ENCODE assay signal across 10 cellular contexts in the genomic region with DNA sequence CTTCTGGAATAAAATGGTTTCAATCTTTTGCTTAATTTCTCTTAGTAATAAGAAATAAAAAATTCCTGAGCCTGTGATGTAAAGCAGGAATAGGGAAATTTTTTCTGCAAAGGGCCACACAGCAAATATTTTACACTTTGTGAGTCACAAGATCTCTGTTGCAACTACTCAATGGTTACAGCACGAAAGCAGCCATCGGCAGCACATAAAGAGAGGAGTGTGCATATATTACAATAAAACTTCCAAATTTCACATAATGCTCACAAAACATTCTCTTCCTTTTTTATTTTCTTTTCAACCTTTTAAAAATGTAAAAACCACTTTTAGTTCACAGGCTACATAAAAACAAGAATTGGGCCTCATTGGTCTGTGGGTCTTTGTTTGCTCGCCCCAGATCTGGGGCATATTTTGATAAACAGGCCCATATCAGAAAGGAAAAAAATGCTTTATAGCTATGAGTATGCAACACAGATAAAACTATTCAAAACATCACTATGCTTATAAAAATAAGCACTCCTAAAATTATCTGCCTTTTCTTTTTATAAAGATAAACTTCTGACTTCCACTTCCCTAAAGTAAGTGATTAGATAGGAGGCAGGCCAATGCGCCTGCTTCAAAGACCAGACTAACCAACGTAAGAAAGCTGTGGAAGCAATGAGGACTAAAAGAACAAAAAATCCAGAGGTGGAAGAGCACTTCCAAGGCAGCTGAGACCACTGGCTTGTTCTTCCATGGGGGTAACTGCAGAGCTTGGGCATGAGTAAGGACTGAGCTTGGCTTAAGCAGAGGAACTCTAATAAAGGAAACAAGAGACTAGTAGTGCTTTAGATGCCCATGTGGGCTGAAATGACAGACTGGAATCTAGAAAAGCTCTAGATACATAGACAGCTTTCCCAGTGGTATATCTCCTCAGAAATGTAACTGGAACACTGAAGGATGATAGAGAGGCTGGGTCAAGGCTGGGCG. TPM values are rescaled to one million over a fixed set of nuclear protein-coding genes. Genes with fewer than 3 reads are reported as not detected.
DNase-seq lines count a peak whose midpoint lies in the region; ATAC-seq, FAIRE-seq and TF ChIP-seq lines count a peak whose summit lies in the region.
"Had no signal": no experiment of that assay in that cellular context is flagged by ENCODE, and none has a peak within 500 bp of the region (broad histone marks: within the 10 kb centered on the region; RNA-seq: fewer than 3 reads in every experiment).

No MANE protein-coding gene starts in this region.

- H3K27ac ChIP-seq in liver (ENCODE audit: low read depth in 1 of 2, low read length in 2 of 2) (no peak overlapping the region), HepG2 (ENCODE audit: extremely low read length, insufficient read depth, low read length) (no peak overlapping the region)

- no peaks in the 10 kb centered on the region for H4K20me1 ChIP-seq in HepG2 (ENCODE audit: insufficient read depth, low read length)

- BruUV-seq in HepG2 (replicated peaks; lab: Mats Ljungman, UMichigan) = no TSS peak

- H3K79me2 ChIP-seq in HepG2 (ENCODE audit: insufficient read depth, low read length) = peaks cover 26% of the 10 kb centered on the region

- no peak overlapping the region for H3K9ac ChIP-seq in liver (ENCODE audit: low read depth in 1 of 2, low read length in 2 of 2)
- H3K9ac ChIP-seq in HepG2 (ENCODE audit: insufficient read depth, low read depth, low read length) = no peak overlapping the region

- no peak for FAIRE-seq in HepG2 (lab: Jason Lieb, UNC)

- H3K4me2 ChIP-seq in HepG2 (ENCODE audit: low read depth, low read length) = no peak overlapping the region

- H3K27me3 ChIP-seq in liver (ENCODE audit: control insufficient read depth in 4 of 4, insufficient read depth in 4 of 4, low read length in 3 of 4) (no peaks in the 10 kb centered on the region), HepG2 (ENCODE audit: control insufficient read depth in 1 of 2, insufficient read depth in 2 of 2, low read length in 2 of 2) (no peaks in the 10 kb centered on the region)

- intact Hi-C loops in HepG2 (cut with micrococcal nuclease; ENCODE audit: unreplicated experiment) = no loop called here

- TF ChIP-seq EP300 in HepG2 (IDR thresholded peaks at IDR 0.05; ENCODE audit: low read depth in 2 of 2, low read length in 2 of 2) = no peak
- no peak for TF ChIP-seq EP300 in HepG2 (CRISPR knock-in tag; IDR thresholded peaks at IDR 0.05; ENCODE audit: borderline replicate concordance)

- ATAC-seq in HepG2 = no peak
- peak; percentile 86 for ATAC-seq in SK-N-SH treated with all-trans-retinoic acid at 6 μM for 48 hours

- H3K9me3 Mint-ChIP-seq in glutamatergic neuron (ENCODE audit: unreplicated experiment) = no peaks in the 10 kb centered on the region

- WGBS in liver = 79% methylated on average over 6 of the region's 6 CpGs
- WGBS in HepG2 (ENCODE audit: low lambda C conversion rate) = 92% methylated on average over 6 of the region's 6 CpGs

- H3K9me3 ChIP-seq in liver (ENCODE audit: control insufficient read depth in 4 of 4, low read length in 3 of 4) (no peaks in the 10 kb centered on the region), HepG2 (ENCODE audit: low read length) (no peaks in the 10 kb centered on the region)

- H3K4me3 Mint-ChIP-seq in glutamatergic neuron (ENCODE audit: unreplicated experiment) = no peak overlapping the region
- H3K4me3 Mint-ChIP-seq: neural crest cell had no signal

- TF ChIP-seq CTCF in liver (IDR thresholded peaks at IDR 0.05; ENCODE audit: low read depth, low read length, missing input control) (no peak), HepG2 (CRISPR knock-in tag; IDR thresholded peaks at IDR 0.05) (no peak), glutamatergic neuron (IDR thresholded peaks at IDR 0.05; ENCODE audit: partially characterized antibody, unreplicated experiment) (no peak)

- TF ChIP-seq RAD21 in liver (IDR thresholded peaks at IDR 0.05) (no peak), HepG2 (CRISPR knock-in tag; IDR thresholded peaks at IDR 0.05) (no peak)

- H3K36me3 ChIP-seq in liver (ENCODE audit: control insufficient read depth in 4 of 4, insufficient read depth in 3 of 4, low read depth in 1 of 4, low read length in 3 of 4) = peaks cover 0 to 2% (median 0%) of the 10 kb centered on the region in 4 donors
- no peaks in the 10 kb centered on the region for H3K36me3 ChIP-seq in HepG2 (replicated peaks in 1 of 2; ENCODE audit: control insufficient read depth in 1 of 2, insufficient read depth in 2 of 2, low read length in 2 of 2)

- no peak overlapping the region for H2AFZ ChIP-seq in HepG2 (ENCODE audit: low read length)

- in situ Hi-C loops in HepG2 (cut with HindIII; ENCODE audit: extremely low pct_ligation_motif_present, low pct_unique_long_range_greater_than_20kb) = no loop called here

- H3K36me3 Mint-ChIP-seq in glutamatergic neuron (ENCODE audit: unreplicated experiment) = peaks cover 4% of the 10 kb centered on the region

- H3K27me3 Mint-ChIP-seq in glutamatergic neuron (ENCODE audit: unreplicated experiment) = peaks cover 2% of the 10 kb centered on the region

- H3K4me1 ChIP-seq in liver (ENCODE audit: control insufficient read depth in 4 of 4, insufficient read depth in 4 of 4, low read length in 3 of 4) (peaks cover 0 to 3% (median 0%) of the 10 kb centered on the region in 4 donors), HepG2 (ENCODE audit: insufficient read depth, low read length) (peaks cover 22% of the 10 kb centered on the region)

- no peak for TF ChIP-seq POLR2A in HepG2 (IDR thresholded peaks at IDR 0.05; ENCODE audit: insufficient read depth in 1 of 2, low read depth in 2 of 2, low read length in 2 of 2)

- H3K4me1 Mint-ChIP-seq in glutamatergic neuron (ENCODE audit: low read depth, unreplicated experiment) = peaks cover 3% of the 10 kb centered on the region

- H3K4me3 ChIP-seq in liver (ENCODE audit: low read depth in 1 of 3, low read length in 3 of 3) = no peak overlapping the region
- no peak overlapping the region for H3K4me3 ChIP-seq in HepG2 (replicated peaks in 1 of 3; ENCODE audit: insufficient read depth in 1 of 3, low read depth in 2 of 3, low read length in 3 of 3)

- POLR2A ChIA-PET in HepG2 (lab: Yijun Ruan, JAX) = interaction anchor here (1.2 kb wide), 1 partner anchor 27 kb away, joined by 4 read pairs; the partner anchor contains the start of gene MYCBP2

- DNase-seq in HepG2 (ENCODE audit: low spot score) (no peak), glomerular visceral epithelial cell (ENCODE audit: extremely low spot score) (peak; percentile 15), SW480 (ENCODE audit: low spot score) (no peak), DMS 273 (lab: John Stamatoyannopoulos, UW; ENCODE audit: unreplicated experiment) (no peak), glutamatergic neuron (no peak), COR-L47 (lab: John Stamatoyannopoulos, UW) (no peak)
- DNase-seq: activated gamma-delta T cell had no signal

- no peak overlapping the region for H3K27ac Mint-ChIP-seq in glutamatergic neuron (ENCODE audit: unreplicated experiment)

- CTCF ChIA-PET in HepG2 (lab: Yijun Ruan, JAX; ENCODE audit: low intra/inter-chr PET ratio, low total read pairs) = no interaction called here

TF ChIP-seq in liver, 16 proteins besides CTCF, POLR2A, EP300 and RAD21:
- TF ChIP-seq HNF4G (IDR thresholded peaks at IDR 0.05) (no peak), YY1 (IDR thresholded peaks at IDR 0.05) (peak; percentile 18)

TF ChIP-seq in HepG2, 621 proteins besides CTCF, POLR2A, EP300 and RAD21 (continues in another document):
- TF ChIP-seq TEAD3 (CRISPR knock-in tag; optimal IDR thresholded peaks at IDR 0.05; ENCODE audit: borderline replicate concordance) (no peak), ZNF563 (CRISPR knock-in tag; IDR thresholded peaks at IDR 0.05) (no peak), HNRNPK (IDR thresholded peaks at IDR 0.05; ENCODE audit: low read depth, low read length, poor library complexity, severe bottlenecking) (no peak), ZNF256 (CRISPR knock-in tag; conservative IDR thresholded peaks at IDR 0.05) (no peak), YEATS4 (CRISPR knock-in tag; IDR thresholded peaks at IDR 0.05; ENCODE audit: borderline replicate concordance) (no peak)

TF ChIP-seq in SK-N-SH treated with all-trans-retinoic acid at 6 μM for 48 hours, 23 proteins besides CTCF, POLR2A, EP300 and RAD21 (continues in another document):
- TF ChIP-seq OSR1 (CRISPR knock-in tag; IDR thresholded peaks at IDR 0.05) = no peak
- TF ChIP-seq CSDC2 (CRISPR knock-in tag; IDR thresholded peaks at IDR 0.05) = no peak
- TF ChIP-seq ZNF70 (CRISPR knock-in tag; IDR thresholded peaks at IDR 0.05) = no peak
- no peak for TF ChIP-seq ISL1 (CRISPR knock-in tag; IDR thresholded peaks at IDR 0.05)
- TF ChIP-seq ZNF565 (CRISPR knock-in tag; conservative IDR thresholded peaks at IDR 0.05; ENCODE audit: low read depth) = no peak
- no peak for TF ChIP-seq RARB (CRISPR knock-in tag; IDR thresholded peaks at IDR 0.05)
- TF ChIP-seq ESRRG (CRISPR knock-in tag; IDR thresholded peaks at IDR 0.05) = no peak
- TF ChIP-seq ARNTL (CRISPR knock-in tag; IDR thresholded peaks at IDR 0.05; ENCODE audit: borderline replicate concordance, low read depth) = no peak

RNA-seq across cellular contexts. Expression of gene MYCBP2, which starts 26.4 kb away (rescaled TPM):
- total RNA-seq in liver (10 to 100 TPM; 34.0 to 86.4 TPM), HepG2 (2016; rRNA removed; fragmentation: Illumina TruSeq; extraction: Trizol) (35.3 and 62.5 TPM in 2 replicates), glutamatergic neuron (ENCODE audit: unreplicated experiment) (233 TPM)
- polyA plus RNA-seq in liver (10 to 100 TPM; 12.1 to 26.0 TPM), HepG2 (2011; rRNA removed) (14.4 and 16.3 TPM in 2 replicates)
- total RNA-seq in HepG2 (2016; cell fraction: cytosol; rRNA removed; fragmentation: Illumina TruSeq; extraction: Trizol; ENCODE audit: low read depth) = 7.1 and 7.5 TPM in 2 replicates
- total RNA-seq in HepG2 (2016; cell fraction: insoluble cytoplasmic fraction; rRNA removed; fragmentation: Illumina TruSeq; extraction: Trizol) = 37.1 and 59.7 TPM in 2 replicates
- 13.7 TPM in 2 replicates for total RNA-seq in HepG2 (2016; cell fraction: membrane; rRNA removed; fragmentation: Illumina TruSeq; extraction: Trizol)
- total RNA-seq in HepG2 (2016; cell fraction: nucleus; rRNA removed; fragmentation: Illumina TruSeq; extraction: Trizol) = 62.5 and 65.0 TPM in 2 replicates
- 11.8 and 16.0 TPM in 2 replicates for polyA plus RNA-seq in HepG2 (2011; cell fraction: cytosol; rRNA removed)
- polyA plus RNA-seq in HepG2 (2011; cell fraction: nucleus; rRNA removed) = 15.9 and 17.8 TPM in 2 replicates
- 20.3 and 20.9 TPM in 2 replicates for polyA plus RNA-seq in HepG2 (2012)
- 1.5 and 1.7 TPM in 2 replicates for polyA plus RNA-seq in HepG2 (2016; cell fraction: cytosol; fragmentation: Illumina TruSeq; extraction: Trizol; ENCODE audit: low read depth)
- 37.4 and 41.6 TPM in 2 replicates for polyA plus RNA-seq in HepG2 (2016; cell fraction: insoluble cytoplasmic fraction; fragmentation: Illumina TruSeq; extraction: Trizol; ENCODE audit: low read depth)
- polyA plus RNA-seq in HepG2 (2016; cell fraction: membrane; fragmentation: Illumina TruSeq; extraction: Trizol; ENCODE audit: low read depth) = 4.3 and 5.2 TPM in 2 replicates
- polyA plus RNA-seq in HepG2 (2016; cell fraction: nucleus; fragmentation: Illumina TruSeq; extraction: Trizol; ENCODE audit: insufficient read depth, low read depth) = 37.1 and 37.5 TPM in 2 replicates
- polyA minus RNA-seq in HepG2 (2011; rRNA and poly(A)+ RNA removed; ENCODE audit: low replicate concordance) = 21.8 and 47.6 TPM in 2 replicates
- polyA minus RNA-seq in HepG2 (2011; cell fraction: cytosol; rRNA and poly(A)+ RNA removed) = 32.1 and 37.1 TPM in 2 replicates
- 99.5 and 105 TPM in 2 replicates for polyA minus RNA-seq in HepG2 (2011; cell fraction: nucleus; rRNA and poly(A)+ RNA removed)
